1 cellular context compared by ENCODE assay signal in the genomic region with DNA sequence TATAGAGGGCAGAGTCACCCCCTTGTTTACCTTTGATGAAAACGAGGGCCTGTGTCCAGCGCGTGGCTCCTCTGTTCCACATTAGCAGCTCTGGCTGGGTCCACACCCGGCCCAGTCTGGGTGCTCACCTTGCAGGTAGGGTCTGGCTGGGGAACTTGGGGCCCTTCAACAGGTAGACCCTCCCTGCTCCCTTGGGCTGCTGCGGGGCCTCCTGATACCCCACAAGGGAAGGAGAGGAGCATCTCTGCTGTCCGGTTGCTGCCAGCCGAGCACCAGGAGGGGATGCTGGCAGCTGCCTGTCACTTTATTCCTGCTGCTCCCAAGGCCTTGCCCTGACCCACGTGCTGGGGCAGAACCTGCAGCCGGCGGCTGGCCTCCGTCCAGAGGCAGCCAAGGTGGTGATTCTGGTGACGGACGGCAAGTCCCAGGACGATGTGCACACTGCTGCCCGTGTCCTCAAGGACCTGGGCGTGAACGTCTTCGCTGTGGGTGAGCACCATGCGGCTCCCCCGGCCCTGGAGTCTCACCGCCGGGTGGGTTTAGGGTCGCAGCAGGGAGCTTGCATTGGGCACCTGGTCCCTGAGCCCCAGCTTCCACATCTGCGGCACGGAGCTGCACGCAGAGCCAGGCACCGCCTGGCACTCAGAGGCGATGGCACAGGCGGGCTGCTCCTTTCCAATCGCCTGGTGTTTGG.
TF ChIP-seq lines count a peak whose summit lies in the region.

No MANE protein-coding gene starts in this region.

TF ChIP-seq in H1, 55 proteins besides CTCF, POLR2A, EP300 and RAD21:
- TF ChIP-seq BRCA1 (IDR thresholded peaks at IDR 0.05; ENCODE audit: low read depth, low read length) = no peak
